Comparison of ENCODE assay signal across 20 cellular contexts in the genomic region with DNA sequence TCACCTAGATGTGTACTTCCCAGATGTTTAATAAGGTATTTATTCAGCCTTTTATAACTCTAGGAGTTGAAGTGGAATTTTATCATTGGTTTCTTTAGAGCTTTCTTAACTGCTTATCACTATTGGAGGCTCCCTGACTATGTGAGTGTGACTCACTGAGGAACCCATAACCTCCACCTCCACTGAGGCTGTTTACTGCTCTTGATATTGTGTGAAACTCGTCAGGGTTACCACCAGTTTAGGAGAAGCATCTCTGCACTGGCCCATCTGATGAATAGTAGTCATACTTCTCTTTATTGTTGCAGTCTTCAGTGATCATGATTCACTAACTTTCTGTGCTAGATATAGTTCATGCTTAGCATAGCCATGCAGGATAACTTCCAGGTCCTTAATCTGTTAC.
DNase-seq lines count a peak whose midpoint lies in the region; ATAC-seq and TF ChIP-seq lines count a peak whose summit lies in the region.
"Had no signal": no experiment of that assay in that cellular context is flagged by ENCODE, and none has a peak within 500 bp of the region (broad histone marks: within the 10 kb centered on the region; RNA-seq: fewer than 3 reads in every experiment).

No MANE protein-coding gene starts in this region.

- H3K4me3 Mint-ChIP-seq in activated T-helper 17 cell treated with anti-CD3 and anti-CD28 coated beads, Interleukin-2, amount 50 U/mL, for 72 hours = no peak overlapping the region
- no peak overlapping the region for H3K4me3 Mint-ChIP-seq in T-helper 17 cell
- H3K4me3 Mint-ChIP-seq: CD8-positive, alpha-beta T cell; natural killer cell; stimulated activated memory B cell treated with anti-CD40 and anti-IgM and Interleukin-4, amounts not matched to agents 10 μg/mL and 1 μg/mL and 100 μg/mL, for 72 hours; T-cell had no signal

- H3K27ac Mint-ChIP-seq in activated T-helper 17 cell treated with anti-CD3 and anti-CD28 coated beads, Interleukin-2, amount 50 U/mL, for 72 hours = peak overlapping the region; percentile 79
- H3K27ac Mint-ChIP-seq in T-helper 17 cell = no peak overlapping the region
- H3K27ac Mint-ChIP-seq: CD8-positive, alpha-beta T cell; natural killer cell; stimulated activated memory B cell treated with anti-CD40 and anti-IgM and Interleukin-4, amounts not matched to agents 10 μg/mL and 1 μg/mL and 100 μg/mL, for 72 hours; T-cell had no signal

- TF ChIP-seq CTCF in fibroblast of villous mesenchyme (IDR thresholded peaks at IDR 0.05; ENCODE audit: insufficient read depth, low read depth, low read length) = no peak

- ATAC-seq in activated T-helper 17 cell treated with anti-CD3 and anti-CD28 coated beads, Interleukin-2, amount 50 U/mL, for 72 hours (replicated peaks) = peak; percentile 82
- no peak for ATAC-seq in T-helper 17 cell
- ATAC-seq: CD8-positive, alpha-beta T cell; natural killer cell; PC-3; sciatic nerve; stimulated activated memory B cell treated with anti-CD40 and anti-IgM and Interleukin-4, amounts not matched to agents 10 μg/mL and 1 μg/mL and 100 μg/mL, for 72 hours had no signal

- H3K27me3 Mint-ChIP-seq in activated T-helper 17 cell treated with anti-CD3 and anti-CD28 coated beads, Interleukin-2, amount 50 U/mL, for 72 hours = no peaks in the 10 kb centered on the region
- H3K27me3 Mint-ChIP-seq in T-helper 17 cell = no peaks in the 10 kb centered on the region
- H3K27me3 Mint-ChIP-seq: stimulated activated memory B cell treated with anti-CD40 and anti-IgM and Interleukin-4, amounts not matched to agents 10 μg/mL and 1 μg/mL and 100 μg/mL, for 72 hours; T-cell had no signal

- H3K36me3 Mint-ChIP-seq in activated T-helper 17 cell treated with anti-CD3 and anti-CD28 coated beads, Interleukin-2, amount 50 U/mL, for 72 hours (ENCODE audit: low read depth) = peaks cover 77% of the 10 kb centered on the region
- H3K36me3 Mint-ChIP-seq in T-helper 17 cell (ENCODE audit: low read depth) = peaks cover 5% of the 10 kb centered on the region

- H3K4me3 ChIP-seq in fibroblast of villous mesenchyme (ENCODE audit: low read depth, low read length) = no peak overlapping the region
- H3K4me3 ChIP-seq: HAP-1 had no signal

- H3K9me3 ChIP-seq in T-helper 17 cell (ENCODE audit: control insufficient read depth, low read length, poor library complexity, severe bottlenecking) = no peaks in the 10 kb centered on the region
- H3K9me3 ChIP-seq: HAP-1 had no signal

- peak; percentile 8 for DNase-seq in stimulated activated CD4-positive, alpha-beta T cell treated with anti-CD3 and anti-CD28 coated beads, Interleukin-1b, Interleukin-23, amount 100 ng/mL, for 48 hours
- no peak for DNase-seq in stimulated activated CD4-positive, alpha-beta T cell treated with anti-CD3 and anti-CD28 coated beads, Interleukin-4, amount 100 ng/mL, for 24 hours
- DNase-seq in fibroblast of villous mesenchyme (ENCODE audit: low read depth) (peak; percentile 53), NCI-H1092 treated with DMSO at 0.1 percent for 48 hours (lab: John Stamatoyannopoulos, UW) (no peak), middle frontal gyrus (ENCODE audit: extremely low spot score, low spot score) (no peak), T-helper 17 cell (no peak)
- DNase-seq: activated effector memory CD4-positive, alpha-beta T cell treated with anti-CD3 and anti-CD28 coated beads, Interleukin-2, amount 50 U/mL, for 16 hours; amygdala; CD8-positive, alpha-beta T cell; DMS53; natural killer cell; NCI-H1694; NCI-H2227 treated with DMSO at 0.1 percent for 48 hours; NCI-H82; PC-3; T-cell had no signal

- H3K9me3 Mint-ChIP-seq in activated T-helper 17 cell treated with anti-CD3 and anti-CD28 coated beads, Interleukin-2, amount 50 U/mL, for 72 hours = no peaks in the 10 kb centered on the region
- H3K9me3 Mint-ChIP-seq: CD8-positive, alpha-beta T cell; natural killer cell; stimulated activated memory B cell treated with anti-CD40 and anti-IgM and Interleukin-4, amounts not matched to agents 10 μg/mL and 1 μg/mL and 100 μg/mL, for 72 hours; T-cell had no signal

- peaks cover 13% of the 10 kb centered on the region for H3K4me1 Mint-ChIP-seq in activated T-helper 17 cell treated with anti-CD3 and anti-CD28 coated beads, Interleukin-2, amount 50 U/mL, for 72 hours
- H3K4me1 Mint-ChIP-seq in T-helper 17 cell = peaks cover 9% of the 10 kb centered on the region

Comparison
In these comparisons a context has a peak if more than half of its experiments do, and no peak if none do; other contexts are left out.
1. DNase-seq: peak in stimulated activated CD4-positive, alpha-beta T cell treated with anti-CD3 and anti-CD28 coated beads, Interleukin-1b, Interleukin-23, amount 100 ng/mL, for 48 hours (single experiment) and fibroblast of villous mesenchyme (single experiment); none in stimulated activated CD4-positive, alpha-beta T cell treated with anti-CD3 and anti-CD28 coated beads, Interleukin-4, amount 100 ng/mL, for 24 hours (single experiment), NCI-H1092 treated with DMSO at 0.1 percent for 48 hours (single experiment), middle frontal gyrus (single experiment) and T-helper 17 cell (0 of 3).